In genomic region chr1:22074803-22075202, GRCh38 we compare ENCODE assay signal across 15 cellular contexts. TPM values are rescaled to one million over a fixed set of nuclear protein-coding genes. Genes with fewer than 3 reads are reported as not detected.
DNase-seq lines count a peak whose midpoint lies in the region; ATAC-seq and TF ChIP-seq lines count a peak whose summit lies in the region.
"Had no signal": no experiment of that assay in that cellular context is flagged by ENCODE, and none has a peak within 500 bp of the region (broad histone marks: within the 10 kb centered on the region; RNA-seq: fewer than 3 reads in every experiment).

No MANE protein-coding gene starts in this region.

- peaks cover 87% of the 10 kb centered on the region for H3K4me1 ChIP-seq in CD4-positive, CD25-positive, alpha-beta regulatory T cell (ENCODE audit: control insufficient read depth, insufficient read depth, low read length, poor library complexity, severe bottlenecking)
- H3K4me1 ChIP-seq in iPS-20b (ENCODE audit: insufficient read depth, low read length) (peaks cover 16% of the 10 kb centered on the region), uterus (peaks cover 6 to 7% of the 10 kb centered on the region in 2 donors)
- H3K4me1 ChIP-seq: parathyroid adenoma had no signal

- ATAC-seq in CD4-positive, CD25-positive, alpha-beta regulatory T cell (ENCODE audit: low read depth in 2 of 2), result no peak
- ATAC-seq in activated B cell treated with CpG ODN at 0.5 μM for 24 hours (ENCODE audit: low read depth) (no peak), Right ventricle myocardium inferior (no peak)
- ATAC-seq: body of pancreas had no signal

- intact Hi-C loops in activated B cell treated with CpG ODN at 0.5 μM for 24 hours (cut with micrococcal nuclease), result loop anchor here (2.0 kb wide), 1 partner anchor 18 kb away; no protein-coding TSS in a partner anchor
- intact Hi-C loops in uterus (cut with DNase I; ENCODE audit: low total_unique reads), result no loop called here
- intact Hi-C loops in Right ventricle myocardium inferior (cut with DNase I), result no loop called here

- POLR2A ChIA-PET in activated B cell treated with CpG ODN at 0.5 μM for 24 hours (lab: Charles Lee), result interaction anchor here (0.6 to 2.9 kb wide), 4 partner anchors 10 to 56 kb away, joined by 4 to 17 read pairs (median 5); no protein-coding TSS in a partner anchor

- peaks cover 52% of the 10 kb centered on the region for H3K36me3 ChIP-seq in CD4-positive, CD25-positive, alpha-beta regulatory T cell (ENCODE audit: control insufficient read depth, insufficient read depth, low read length)
- H3K36me3 ChIP-seq in iPS-20b (ENCODE audit: insufficient read depth, low read depth, low read length), result peaks cover 16% of the 10 kb centered on the region
- no peaks in the 10 kb centered on the region for H3K36me3 ChIP-seq in uterus

- peak overlapping the region; percentile 59 for H3K4me3 ChIP-seq in CD4-positive, CD25-positive, alpha-beta regulatory T cell (ENCODE audit: low read depth, low read length)
- no peak overlapping the region for H3K4me3 ChIP-seq in HL-60 (replicated peaks; ENCODE audit: insufficient read depth, low read length)
- H3K4me3 ChIP-seq in iPS-20b (ENCODE audit: low read length), result no peak overlapping the region
- H3K4me3 ChIP-seq in uterus, result no peak overlapping the region
- H3K4me3 ChIP-seq: body of pancreas had no signal

- H3K27ac ChIP-seq in CD4-positive, CD25-positive, alpha-beta regulatory T cell (ENCODE audit: insufficient read depth, low read length, poor library complexity, severe bottlenecking), result peak overlapping the region; percentile 60
- 0 out of 2 replicates have a peak overlapping the region, but pooled peaks have one; percentile 2 for H3K27ac ChIP-seq in HL-60 (replicated peaks)
- no peak overlapping the region for H3K27ac ChIP-seq in iPS-20b (ENCODE audit: low read length)
- H3K27ac ChIP-seq in uterus, result no peak overlapping the region
- H3K27ac ChIP-seq: parathyroid adenoma had no signal

- H3K36me3 Mint-ChIP-seq in CD4-positive, CD25-positive, alpha-beta regulatory T cell, result peaks cover 50% of the 10 kb centered on the region
- peaks cover 77% of the 10 kb centered on the region for H3K36me3 Mint-ChIP-seq in activated B cell treated with CpG ODN at 0.5 μM for 24 hours (ENCODE audit: low read depth)

- H3K9ac ChIP-seq in iPS-20b (ENCODE audit: low read depth, low read length), result 0 out of 2 replicates have a peak overlapping the region, but pooled peaks have one; percentile 13
- H3K9ac ChIP-seq: parathyroid adenoma had no signal

- peaks cover 0 to 2% (median 0%) of the 10 kb centered on the region in 7 donors for H3K9me3 Mint-ChIP-seq in CD4-positive, CD25-positive, alpha-beta regulatory T cell
- H3K9me3 Mint-ChIP-seq in activated B cell treated with CpG ODN at 0.5 μM for 24 hours, result no peaks in the 10 kb centered on the region

- H3K9me3 ChIP-seq in CD4-positive, CD25-positive, alpha-beta regulatory T cell (ENCODE audit: control insufficient read depth in 2 of 2, low read length in 2 of 2), result no peaks in the 10 kb centered on the region
- H3K9me3 ChIP-seq in iPS-20b (ENCODE audit: insufficient read depth, low read depth, low read length), result no peaks in the 10 kb centered on the region
- no peaks in the 10 kb centered on the region for H3K9me3 ChIP-seq in uterus
- H3K9me3 ChIP-seq: body of pancreas had no signal

- peak overlapping the region; percentile 54 to 86 (median 74) for H3K4me3 Mint-ChIP-seq in CD4-positive, CD25-positive, alpha-beta regulatory T cell
- H3K4me3 Mint-ChIP-seq in activated B cell treated with CpG ODN at 0.5 μM for 24 hours, result peak overlapping the region; percentile 50

- CTCF ChIA-PET in activated B cell treated with CpG ODN at 0.5 μM for 24 hours (lab: Charles Lee), result no interaction called here

- H3K27ac Mint-ChIP-seq in CD4-positive, CD25-positive, alpha-beta regulatory T cell, result peak overlapping the region; percentile 57 to 78 (median 60)
- peak overlapping the region; percentile 65 for H3K27ac Mint-ChIP-seq in activated B cell treated with CpG ODN at 0.5 μM for 24 hours

- TF ChIP-seq POLR2A in uterus (IDR thresholded peaks at IDR 0.05), result no peak

- H3K27me3 ChIP-seq in CD4-positive, CD25-positive, alpha-beta regulatory T cell (ENCODE audit: control insufficient read depth, insufficient read depth, low read length), result no peaks in the 10 kb centered on the region
- H3K27me3 ChIP-seq in HL-60 (ENCODE audit: insufficient read depth, poor library complexity, severe bottlenecking) (no peaks in the 10 kb centered on the region), iPS-20b (ENCODE audit: insufficient read depth, low read length) (no peaks in the 10 kb centered on the region), uterus (no peaks in the 10 kb centered on the region)
- H3K27me3 ChIP-seq: body of pancreas had no signal

- no peak for DNase-seq in CD4-positive, CD25-positive, alpha-beta regulatory T cell
- peak in 1 of 2 experiments; percentile 15 for DNase-seq in HL-60 (ENCODE audit: low read depth in 1 of 2, low spot score in 1 of 2)
- DNase-seq in activated B cell treated with CpG ODN at 0.5 μM for 24 hours, result no peak
- DNase-seq in uterus, result no peak
- DNase-seq in Right ventricle myocardium inferior (ENCODE audit: missing footprints), result no peak
- no peak for DNase-seq in cortex of kidney (lab: John Stamatoyannopoulos, UW)
- DNase-seq in NCI-H2227 (lab: John Stamatoyannopoulos, UW; ENCODE audit: unreplicated experiment), result no peak
- DNase-seq: activated CD4-positive, alpha-beta T cell treated with anti-CD3 and anti-CD28 coated beads, Interleukin-2, amount 50 U/mL, for 48 hours; body of pancreas; COR-L47; left cardiac atrium; stimulated activated CD4-positive, alpha-beta T cell treated with anti-CD3 and anti-CD28 coated beads, Interleukin-2, amount 100 ng/mL, for 24 hours; substantia nigra had no signal

- no peaks in the 10 kb centered on the region for H3K27me3 Mint-ChIP-seq in CD4-positive, CD25-positive, alpha-beta regulatory T cell
- no peaks in the 10 kb centered on the region for H3K27me3 Mint-ChIP-seq in activated B cell treated with CpG ODN at 0.5 μM for 24 hours

- no peak for TF ChIP-seq CTCF in HL-60 (IDR thresholded peaks at IDR 0.05; ENCODE audit: insufficient read depth, low read length)
- TF ChIP-seq CTCF in activated B cell treated with CpG ODN at 0.5 μM for 24 hours (IDR thresholded peaks at IDR 0.05), result no peak
- no peak for TF ChIP-seq CTCF in uterus (IDR thresholded peaks at IDR 0.05)

- H3K4me1 Mint-ChIP-seq in CD4-positive, CD25-positive, alpha-beta regulatory T cell, result peaks cover 52 to 96% (median 73%) of the 10 kb centered on the region in 4 donors
- peaks cover 84% of the 10 kb centered on the region for H3K4me1 Mint-ChIP-seq in activated B cell treated with CpG ODN at 0.5 μM for 24 hours

RNA-seq across cellular contexts. Expression of gene CDC42, which starts 22.3 kb away (rescaled TPM):
- total RNA-seq in CD4-positive, CD25-positive, alpha-beta regulatory T cell, result 376 TPM
- polyA plus RNA-seq in CD4-positive, CD25-positive, alpha-beta regulatory T cell, result 100 to 1,000 TPM; 290 to 513 (median 434) TPM
- total RNA-seq in activated B cell treated with CpG ODN at 0.5 μM for 24 hours (310 and 324 TPM in 2 replicates), uterus (100 to 1,000 TPM; 173 to 570 (median 223) TPM), Right ventricle myocardium inferior (151 TPM)

Comparison
In these comparisons a context has a peak if more than half of its experiments do, and no peak if none do; other contexts are left out.
1. H3K27ac ChIP-seq: peak in CD4-positive, CD25-positive, alpha-beta regulatory T cell (single experiment) and HL-60 (single experiment); none in iPS-20b (single experiment) and uterus (0 of 2).